14 cellular contexts compared by ENCODE assay signal in genomic region chr7:28570113-28570969, GRCh38.
DNase-seq lines count a peak whose midpoint lies in the region; ATAC-seq and TF ChIP-seq lines count a peak whose summit lies in the region.
"Had no signal": no experiment of that assay in that cellular context is flagged by ENCODE, and none has a peak within 500 bp of the region (broad histone marks: within the 10 kb centered on the region; RNA-seq: fewer than 3 reads in every experiment).

No MANE protein-coding gene starts in this region.

- H3K4me3 Mint-ChIP-seq in progenitor cell of endocrine pancreas (ENCODE audit: low read depth), result no peak overlapping the region
- H3K4me3 Mint-ChIP-seq: activated CD8-positive, alpha-beta memory T cell treated with anti-CD3 and anti-CD28 coated beads, Interleukin-2, amount 10 ng/mL, durations not matched to agents 7 days and 5 days had no signal

- H3K4me1 Mint-ChIP-seq in progenitor cell of endocrine pancreas (ENCODE audit: low read depth), result peaks cover 7% of the 10 kb centered on the region
- H3K4me1 Mint-ChIP-seq: activated CD8-positive, alpha-beta memory T cell treated with anti-CD3 and anti-CD28 coated beads, Interleukin-2, amount 10 ng/mL, durations not matched to agents 7 days and 5 days had no signal

- H3K36me3 Mint-ChIP-seq in progenitor cell of endocrine pancreas (ENCODE audit: insufficient read depth), result no peaks in the 10 kb centered on the region
- H3K36me3 Mint-ChIP-seq: activated CD8-positive, alpha-beta memory T cell treated with anti-CD3 and anti-CD28 coated beads, Interleukin-2, amount 10 ng/mL, durations not matched to agents 7 days and 5 days had no signal

- DNase-seq in GM13977 (ENCODE audit: low spot score) (peak; percentile 57), fibroblast of mammary gland (ENCODE audit: low read depth) (peak; percentile 16), progenitor cell of endocrine pancreas (ENCODE audit: low spot score, unreplicated experiment) (no peak), NCI-H2081 treated with DMSO at 0.1 percent for 48 hours (lab: John Stamatoyannopoulos, UW) (no peak)
- DNase-seq: activated CD8-positive, alpha-beta memory T cell treated with anti-CD3 and anti-CD28 coated beads, Interleukin-2, amount 10 ng/mL, durations not matched to agents 7 days and 5 days; caudate nucleus; head of caudate nucleus; NCI-H146; stimulated activated CD4-positive, alpha-beta T cell treated with anti-CD3 and anti-CD28 coated beads, Interleukin-2, amount 100 ng/mL, for 48 hours; thyroid gland had no signal

- ATAC-seq in GM21576 (IDR thresholded peaks at IDR 0.05; ENCODE audit: unreplicated experiment) (peak; percentile 81), HG03280 (IDR thresholded peaks at IDR 0.05; ENCODE audit: unreplicated experiment) (peak; percentile 66), HG02938 (IDR thresholded peaks at IDR 0.05; ENCODE audit: unreplicated experiment) (no peak), GM21515 (IDR thresholded peaks at IDR 0.05; ENCODE audit: unreplicated experiment) (no peak)
- ATAC-seq: activated CD8-positive, alpha-beta memory T cell treated with anti-CD3 and anti-CD28 coated beads, Interleukin-2, amount 10 ng/mL, durations not matched to agents 7 days and 5 days had no signal

- no peak overlapping the region for H3K4me3 ChIP-seq in fibroblast of mammary gland (ENCODE audit: control insufficient read depth, low read depth, low read length)
- H3K4me3 ChIP-seq: thyroid gland had no signal

- peaks cover 7% of the 10 kb centered on the region for H3K27me3 Mint-ChIP-seq in progenitor cell of endocrine pancreas
- H3K27me3 Mint-ChIP-seq: activated CD8-positive, alpha-beta memory T cell treated with anti-CD3 and anti-CD28 coated beads, Interleukin-2, amount 10 ng/mL, durations not matched to agents 7 days and 5 days had no signal

- no peaks in the 10 kb centered on the region for H3K9me3 Mint-ChIP-seq in progenitor cell of endocrine pancreas (ENCODE audit: low read depth)

- TF ChIP-seq CTCF in GM13977 (IDR thresholded peaks at IDR 0.05; ENCODE audit: extremely low read depth, insufficient read depth, missing control alignments) (no peak), fibroblast of mammary gland (conservative IDR thresholded peaks at IDR 0.05; ENCODE audit: control insufficient read depth, insufficient read depth, low read depth, low read length) (no peak), progenitor cell of endocrine pancreas (IDR thresholded peaks at IDR 0.05; ENCODE audit: unreplicated experiment) (no peak)

- in situ Hi-C loops in GM13977 (cut with MboI; ENCODE audit: low pct_unique_long_range_greater_than_20kb, low sequenced_read_pairs, unreplicated experiment), result no loop called here

- H3K27ac Mint-ChIP-seq in progenitor cell of endocrine pancreas, result no peak overlapping the region
- H3K27ac Mint-ChIP-seq: activated CD8-positive, alpha-beta memory T cell treated with anti-CD3 and anti-CD28 coated beads, Interleukin-2, amount 10 ng/mL, durations not matched to agents 7 days and 5 days had no signal

Comparison
In these comparisons a context has a peak if more than half of its experiments do, and no peak if none do; other contexts are left out.
1. DNase-seq: peak in GM13977 (single experiment) and fibroblast of mammary gland (single experiment); none in progenitor cell of endocrine pancreas (single experiment) and NCI-H2081 treated with DMSO at 0.1 percent for 48 hours (single experiment).
2. ATAC-seq: peak in GM21576 (single experiment) and HG03280 (single experiment); none in HG02938 (single experiment) and GM21515 (single experiment).